14 cellular contexts compared by ENCODE assay signal in the genomic region with DNA sequence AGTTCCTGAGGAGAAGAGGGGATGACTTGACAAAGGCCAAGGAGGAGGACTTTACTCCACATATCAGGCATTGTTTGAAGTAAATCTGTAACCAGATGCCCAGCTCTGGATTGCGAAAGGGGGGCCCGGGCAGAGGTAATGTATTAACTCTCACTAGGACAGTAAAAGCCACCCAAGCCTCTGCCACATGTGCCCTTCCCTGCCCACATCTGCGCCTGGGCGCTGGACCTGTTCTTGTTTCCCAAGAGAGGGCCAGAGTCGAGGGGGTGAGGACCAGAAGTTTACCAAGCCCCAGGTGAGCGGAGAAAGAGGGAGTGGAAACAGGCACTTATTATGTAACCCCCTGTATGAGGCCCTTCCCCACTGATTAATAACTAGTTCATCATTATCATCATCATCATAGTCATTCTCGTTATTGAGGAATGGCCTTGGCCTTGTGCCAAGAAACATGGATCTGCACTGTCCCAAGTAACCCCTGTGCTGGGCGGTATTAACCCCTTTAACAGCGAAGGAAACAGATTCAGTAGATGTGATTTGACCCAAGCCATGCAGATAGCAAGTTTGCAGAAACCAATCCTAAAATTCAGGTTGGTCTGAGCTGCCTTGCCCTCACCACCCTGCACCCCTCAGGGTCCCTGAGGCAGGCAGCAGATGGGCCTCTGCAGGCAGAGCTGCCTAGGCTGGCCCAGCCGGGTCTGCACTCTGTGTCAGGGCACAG. TPM values are rescaled to one million over a fixed set of nuclear protein-coding genes. Genes with fewer than 3 reads are reported as not detected.
DNase-seq lines count a peak whose midpoint lies in the region; ATAC-seq, FAIRE-seq and TF ChIP-seq lines count a peak whose summit lies in the region.
"Had no signal": no experiment of that assay in that cellular context is flagged by ENCODE, and none has a peak within 500 bp of the region (broad histone marks: within the 10 kb centered on the region; RNA-seq: fewer than 3 reads in every experiment).

A gene (minus strand): TSS at position 23 of the 718 bp plus-strand sequence. CDS start 44 bp downstream, outside the sequence.

- H3K4me1 ChIP-seq in GM23248 (ENCODE audit: insufficient read depth): peaks cover 7% of the 10 kb centered on the region; the same call in 1 of the 2 replicates
- peaks cover 32% of the 10 kb centered on the region for H3K4me1 ChIP-seq in adipocyte (ENCODE audit: control insufficient read depth, insufficient read depth, low read length)

- H3K9me3 ChIP-seq in GM23248 (ENCODE audit: low read depth): no peaks in the 10 kb centered on the region
- H3K9me3 ChIP-seq in adipocyte (ENCODE audit: control insufficient read depth, low read length): no peaks in the 10 kb centered on the region
- H3K9me3 ChIP-seq: right atrium auricular region had no signal

- H3K9ac ChIP-seq in GM23248: no peak within 1 kb of the TSS
- no peak within 1 kb of the TSS for H3K9ac ChIP-seq in adipocyte (ENCODE audit: low read length)

- 0 out of 2 replicates have a peak, but pooled peaks cover 6% of the 10 kb centered on the region for H3F3A ChIP-seq in GM23248 (ENCODE audit: insufficient read depth)

- in situ Hi-C loops in GM23248 (cut with MboI): no loop called here

- 69 to 77% methylated on average over 10 of the region's 10 CpGs for WGBS in GM23248 (ENCODE audit: low coverage in 1 of 2, low lambda C conversion rate in 2 of 2, missing lambda C conversion rate in 2 of 2), 2 experiments

- H3K9me2 ChIP-seq in GM23248 (ENCODE audit: insufficient read depth): no peaks in the 10 kb centered on the region

- FAIRE-seq in urothelium cell line (lab: Jason Lieb, UNC): no peak

- H2AFZ ChIP-seq in GM23248: no peak within 1 kb of the TSS

- H3K27ac ChIP-seq in C4-2B (peak within 1 kb of the TSS; percentile 83), GM23248 (no peak within 1 kb of the TSS)
- H3K27ac ChIP-seq: SK-N-MC had no signal

- no peak within 1 kb of the TSS for H3K4me3 ChIP-seq in GM23248
- no peak within 1 kb of the TSS for H3K4me3 ChIP-seq in adipocyte (ENCODE audit: low read length)
- H3K4me3 ChIP-seq: SK-N-MC had no signal

- H3K27me3 ChIP-seq in GM23248 (replicated peaks; ENCODE audit: insufficient read depth) (no peaks in the 10 kb centered on the region), adipocyte (replicated peaks; ENCODE audit: control insufficient read depth, insufficient read depth, low read length) (no peaks in the 10 kb centered on the region)
- H3K27me3 ChIP-seq: right atrium auricular region had no signal

- TF ChIP-seq CTCF in C4-2B (conservative IDR thresholded peaks at IDR 0.05): no peak

- no peaks in the 10 kb centered on the region for H3K36me3 ChIP-seq in GM23248 (ENCODE audit: low read depth)
- no peaks in the 10 kb centered on the region for H3K36me3 ChIP-seq in adipocyte (ENCODE audit: control insufficient read depth, insufficient read depth, low read length, severe bottlenecking)
- H3K36me3 ChIP-seq: right atrium auricular region had no signal

- no peak within 1 kb of the TSS for H3K4me2 ChIP-seq in GM23248 (ENCODE audit: unreplicated experiment)

- no peaks in the 10 kb centered on the region for H3K79me2 ChIP-seq in GM23248 (ENCODE audit: insufficient read depth)

- no peak for ATAC-seq in GM18870 (IDR thresholded peaks at IDR 0.05; ENCODE audit: unreplicated experiment)
- ATAC-seq: activated T-cell treated with anti-CD3 and anti-CD28 coated beads, Interleukin-2, amount 50 U/mL, for 4 hours had no signal

- DNase-seq in GM23248 (peak; percentile 47), adipocyte (ENCODE audit: low read depth) (peak; percentile 83), mucosa of gallbladder (ENCODE audit: low spot score) (peak; percentile 77), NCI-H510A (lab: John Stamatoyannopoulos, UW) (no peak), urothelium cell line (ENCODE audit: low spot score) (no peak), SK-N-DZ (ENCODE audit: low spot score) (no peak)
- DNase-seq: activated T-cell treated with anti-CD3 and anti-CD28 coated beads, Interleukin-2, amount 50 U/mL, for 4 hours; effector CD4-positive, alpha-beta T cell; NCI-H187; stimulated activated naive CD4-positive, alpha-beta T cell had no signal

- H4K20me1 ChIP-seq in GM23248 (ENCODE audit: insufficient read depth): no peaks in the 10 kb centered on the region

RNA-seq across cellular contexts. Expression of the gene that starts here (rescaled TPM):
- total RNA-seq in GM23248 (2014; rRNA removed; shearing (Covaris generic)): not detected in 2 replicates
- 0.08 TPM in 1 of 2 replicates, not detected in the other for polyA plus RNA-seq in GM23248 (2016; fragmentation: Nextera tagmentation; extraction: Ambion mirVana)
- 17.0 TPM for total RNA-seq in mucosa of gallbladder
- polyA plus RNA-seq in SK-N-DZ (2014; cell fraction: cytosol; rRNA removed): 0.05 TPM in 1 of 2 replicates, not detected in the other
- not detected in 2 replicates for polyA plus RNA-seq in SK-N-DZ (2014; cell fraction: nucleus; rRNA removed)
- total RNA-seq: activated T-cell treated with anti-CD3 and anti-CD28 coated beads, Interleukin-2, amount 50 U/mL, for 4 hours; right atrium auricular region had no signal

Comparison
In these comparisons a context has a peak if more than half of its experiments do, and no peak if none do; other contexts are left out.
1. RNA of the gene that starts here (total RNA-seq): 17.0 TPM in mucosa of gallbladder (single experiment); not detected in GM23248; every median in the first group is over 10 times any median in the second.
2. Peak in DNase-seq in GM23248; RNA of the gene not detected or under 1 TPM.
3. DNase-seq: peak in adipocyte (single experiment) and mucosa of gallbladder (single experiment); none in NCI-H510A (single experiment), urothelium cell line (single experiment) and SK-N-DZ (single experiment).